8 cellular contexts compared by ENCODE assay signal in genomic region chr15:62060896-62061280, GRCh38. TPM values are rescaled to one million over a fixed set of nuclear protein-coding genes. Genes with fewer than 3 reads are reported as not detected.
DNase-seq lines count a peak whose midpoint lies in the region; ATAC-seq and TF ChIP-seq lines count a peak whose summit lies in the region.

No MANE protein-coding gene starts in this region.

- H3K27me3 ChIP-seq in liver (ENCODE audit: control insufficient read depth in 4 of 4, insufficient read depth in 4 of 4, low read length in 3 of 4), result no peaks in the 10 kb centered on the region
- H3K27me3 ChIP-seq in thymus (ENCODE audit: control insufficient read depth, insufficient read depth), result peaks cover 21% of the 10 kb centered on the region

- TF ChIP-seq CTCF in astrocyte of the cerebellum (IDR thresholded peaks at IDR 0.05; ENCODE audit: low read depth, low read length, missing control alignments) (no peak), liver (IDR thresholded peaks at IDR 0.05; ENCODE audit: low read depth, low read length, missing input control) (no peak)

- H3K36me3 ChIP-seq in liver (ENCODE audit: control insufficient read depth in 4 of 4, insufficient read depth in 3 of 4, low read depth in 1 of 4, low read length in 3 of 4) (no peaks in the 10 kb centered on the region), thymus (ENCODE audit: control insufficient read depth, insufficient read depth) (no peaks in the 10 kb centered on the region)

- in situ Hi-C loops in astrocyte of the cerebellum (cut with HindIII; ENCODE audit: low sequenced_read_pairs), result no loop called here

- H3K36me3 Mint-ChIP-seq in activated naive CD4-positive, alpha-beta T cell treated with anti-CD3 and anti-CD28 coated beads, Interleukin-2, amount 10 ng/mL, durations not matched to agents 7 days and 5 days, result peaks cover 6% of the 10 kb centered on the region

- H3K4me1 Mint-ChIP-seq in activated naive CD4-positive, alpha-beta T cell treated with anti-CD3 and anti-CD28 coated beads, Interleukin-2, amount 10 ng/mL, durations not matched to agents 7 days and 5 days, result peaks cover 30% of the 10 kb centered on the region

- H3K27ac ChIP-seq in liver (ENCODE audit: low read depth in 1 of 2, low read length in 2 of 2) (peak overlapping the region; percentile 94 to 97), thymus (ENCODE audit: low read depth) (peak overlapping the region; percentile 84)

- peak overlapping the region; percentile 91 for H3K4me3 Mint-ChIP-seq in activated naive CD4-positive, alpha-beta T cell treated with anti-CD3 and anti-CD28 coated beads, Interleukin-2, amount 10 ng/mL, durations not matched to agents 7 days and 5 days

- peaks cover 27% of the 10 kb centered on the region for H3K27me3 Mint-ChIP-seq in activated naive CD4-positive, alpha-beta T cell treated with anti-CD3 and anti-CD28 coated beads, Interleukin-2, amount 10 ng/mL, durations not matched to agents 7 days and 5 days

- WGBS in liver, result 18% methylated on average over 12 of the region's 12 CpGs
- under 1% methylated on average over 12 of the region's 12 CpGs for WGBS in thymus

- no peak for TF ChIP-seq RAD21 in liver (IDR thresholded peaks at IDR 0.05)

- H3K9me3 ChIP-seq in liver (ENCODE audit: control insufficient read depth in 4 of 4, low read length in 3 of 4), result no peaks in the 10 kb centered on the region
- H3K9me3 ChIP-seq in thymus (ENCODE audit: control insufficient read depth), result no peaks in the 10 kb centered on the region

- peak overlapping the region; percentile 78 to 79 for H3K9ac ChIP-seq in liver (ENCODE audit: low read depth in 1 of 2, low read length in 2 of 2)

- H3K9me3 Mint-ChIP-seq in activated naive CD4-positive, alpha-beta T cell treated with anti-CD3 and anti-CD28 coated beads, Interleukin-2, amount 10 ng/mL, durations not matched to agents 7 days and 5 days, result no peaks in the 10 kb centered on the region

- H3K4me1 ChIP-seq in liver (ENCODE audit: control insufficient read depth in 4 of 4, insufficient read depth in 4 of 4, low read length in 3 of 4) (peaks cover 0 to 15% (median 2%) of the 10 kb centered on the region in 4 donors), thymus (ENCODE audit: control insufficient read depth, insufficient read depth, low read length) (peaks cover 6% of the 10 kb centered on the region)

- H3K4me3 ChIP-seq in astrocyte of the cerebellum (ENCODE audit: low read depth, low read length) (peak overlapping the region; percentile 91), liver (ENCODE audit: low read depth in 1 of 3, low read length in 3 of 3) (peak overlapping the region; percentile 44 to 93 (median 80)), thymus (ENCODE audit: low read length) (peak overlapping the region; percentile 88)

- no peak for ATAC-seq in HG03565 (IDR thresholded peaks at IDR 0.05; ENCODE audit: unreplicated experiment)

- H3K27ac Mint-ChIP-seq in activated naive CD4-positive, alpha-beta T cell treated with anti-CD3 and anti-CD28 coated beads, Interleukin-2, amount 10 ng/mL, durations not matched to agents 7 days and 5 days, result peak overlapping the region; percentile 99

- DNase-seq in activated naive CD4-positive, alpha-beta T cell treated with anti-CD3 and anti-CD28 coated beads, Interleukin-2, amount 10 ng/mL, durations not matched to agents 7 days and 5 days, result no peak
- no peak for DNase-seq in activated naive CD4-positive, alpha-beta T cell treated with anti-CD3 and anti-CD28 coated beads, Interleukin-2, amount 50 U/mL, for 16 hours
- DNase-seq in astrocyte of the cerebellum (ENCODE audit: low read depth), result no peak
- no peak for DNase-seq in dedifferentiated amniotic fluid mesenchymal stem cell (ENCODE audit: extremely low spot score)
- DNase-seq in iPS-NIHi11 (ENCODE audit: low spot score), result no peak

- CTCF ChIA-PET in activated naive CD4-positive, alpha-beta T cell treated with anti-CD3 and anti-CD28 coated beads, Interleukin-2, amount 10 ng/mL, durations not matched to agents 7 days and 5 days (lab: Charles Lee), result interaction anchor here (0.7 to 2.4 kb wide), 13 partner anchors 9 to 193 kb away, joined by 3 to 7 read pairs (median 4); no protein-coding TSS in a partner anchor

TF ChIP-seq in liver, 16 proteins besides CTCF, POLR2A, EP300 and RAD21:
- no peak for TF ChIP-seq ZBTB33 (IDR thresholded peaks at IDR 0.05)
- no peak for TF ChIP-seq HNF4A (conservative IDR thresholded peaks at IDR 0.05)
- no peak for TF ChIP-seq REST (IDR thresholded peaks at IDR 0.05)
- no peak for TF ChIP-seq ATF3 (IDR thresholded peaks at IDR 0.05)
- no peak for TF ChIP-seq FOXA1 (IDR thresholded peaks at IDR 0.05)
- TF ChIP-seq TAF1 (conservative IDR thresholded peaks at IDR 0.05), result no peak
- TF ChIP-seq HNF4G (IDR thresholded peaks at IDR 0.05), result no peak
- no peak for TF ChIP-seq GABPA (IDR thresholded peaks at IDR 0.05 in 1 of 2, conservative IDR thresholded peaks at IDR 0.05 in 1 of 2)

RNA-seq across cellular contexts. Expression of gene VPS13C, which starts 0.6 kb away (rescaled TPM):
- total RNA-seq in liver, result 10 to 100 TPM; 25.8 to 42.0 TPM
- polyA plus RNA-seq in liver (1 to 10 TPM; 5.4 to 9.1 TPM), thymus (50.9 TPM)

RNA-seq across cellular contexts. Expression of gene C2CD4A, which starts 5.9 kb away (rescaled TPM):
- under 1 TPM in 1 of 2 donors, not detected in 1; under 0.01 TPM for total RNA-seq in liver
- under 1 TPM in 1 of 2 donors, not detected in 1; 0.02 TPM for polyA plus RNA-seq in liver
- polyA plus RNA-seq in thymus, result 11.6 TPM

Comparison
In these comparisons a context has a peak if more than half of its experiments do, and no peak if none do; other contexts are left out.
1. RNA of gene C2CD4A, which starts 5.9 kb away (polyA plus RNA-seq): 11.6 TPM in thymus (single experiment); 0.02 TPM in liver; every median in the first group is over 10 times any median in the second.
2. Peak in every context shown above with its lines, with median percentiles within 50 percentile points of each other: H3K4me3 ChIP-seq.